Comparison of ENCODE assay signal across 36 cellular contexts in the genomic region with DNA sequence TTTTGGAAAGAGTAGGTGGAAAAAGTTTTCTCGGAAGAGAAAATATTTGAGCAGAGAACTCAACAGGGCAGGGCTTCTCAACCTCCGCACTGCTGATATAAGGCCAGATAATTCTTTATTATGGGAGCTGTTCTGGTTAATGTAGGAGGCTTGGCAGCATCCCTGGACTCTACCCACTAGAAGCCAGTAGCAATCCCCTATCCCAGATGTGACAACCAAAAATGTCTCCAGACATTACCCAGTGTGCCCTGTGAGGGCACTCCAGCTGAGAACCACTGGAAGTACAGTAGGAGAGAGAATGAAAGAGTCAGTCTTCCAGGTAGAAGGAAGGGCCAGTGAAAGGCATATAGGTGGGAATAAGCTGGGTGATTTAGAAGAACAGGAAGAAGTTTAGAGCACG.
"Had no signal": no experiment of that assay in that cellular context is flagged by ENCODE, and none has a peak within 500 bp of the region (broad histone marks: within the 10 kb centered on the region; RNA-seq: fewer than 3 reads in every experiment).

No MANE protein-coding gene starts in this region.

- H3K36me3 ChIP-seq: MG63 had no signal

- H3K27me3 ChIP-seq: MG63 had no signal

- H3K27ac ChIP-seq: KMS-11 had no signal

- H3K9ac ChIP-seq: KMS-11 had no signal

- DNase-seq: Karpas-422, Kasumi-1, KBM-7, KG1, MG63, MM.1S, MV-4-11, NCI-H1048, NCI-H1092, NCI-H1092 treated with DMSO at 0.1 percent for 48 hours, NCI-H1105, NCI-H1105 treated with DMSO at 0.1 percent for 48 hours, NCI-H1417, NCI-H1417 treated with DMSO at 0.1 percent for 48 hours, NCI-H1436, NCI-H1436 treated with DMSO at 0.1 percent for 48 hours, NCI-H146, NCI-H1694, NCI-H1694 treated with DMSO at 0.1 percent for 48 hours, NCI-H187, NCI-H187 treated with DMSO at 0.1 percent for 48 hours, NCI-H1930, NCI-H2029, NCI-H2029 treated with DMSO at 0.1 percent for 48 hours, NCI-H2081, NCI-H2081 treated with DMSO at 0.1 percent for 48 hours, NCI-H2107, NCI-H2171, NCI-H2171 treated with DMSO at 0.1 percent for 48 hours, NCI-H2227 treated with DMSO at 0.1 percent for 48 hours, NCI-H226, NCI-H345, NCI-H446, NCI-H446 treated with DMSO at 0.1 percent for 48 hours, NCI-H510A had no signal

- H3K4me2 ChIP-seq: KMS-11 had no signal

- H3K9me3 ChIP-seq: MG63 had no signal

- H3K4me3 ChIP-seq: MG63 had no signal
